Comparison of ENCODE assay signal across 11 cellular contexts in genomic region chr11:128759597-128759996, GRCh38.
DNase-seq lines count a peak whose midpoint lies in the region; ATAC-seq and TF ChIP-seq lines count a peak whose summit lies in the region.
"Had no signal": no experiment of that assay in that cellular context is flagged by ENCODE, and none has a peak within 500 bp of the region (broad histone marks: within the 10 kb centered on the region; RNA-seq: fewer than 3 reads in every experiment).

No MANE protein-coding gene starts in this region.

- H3K4me1 Mint-ChIP-seq in CD14-positive monocyte, result peaks cover 26% of the 10 kb centered on the region

- H3K27me3 ChIP-seq in mesendoderm (ENCODE audit: insufficient read depth, low read length, poor library complexity) (no peaks in the 10 kb centered on the region), gastroesophageal sphincter (no peaks in the 10 kb centered on the region), mammary epithelial cell (ENCODE audit: insufficient read depth, low read length) (no peaks in the 10 kb centered on the region)
- H3K27me3 ChIP-seq: colonic mucosa had no signal

- H3K9me3 ChIP-seq in gastroesophageal sphincter (no peaks in the 10 kb centered on the region), mammary epithelial cell (replicated peaks; ENCODE audit: insufficient read depth, low read length) (no peaks in the 10 kb centered on the region)
- H3K9me3 ChIP-seq: colonic mucosa, left ventricle myocardium inferior had no signal

- H3K4ac ChIP-seq in mesendoderm (ENCODE audit: low read depth, low read length), result no peak overlapping the region

- no CpG with 5 or more reads among the region's 5 CpGs for WGBS in mesendoderm (ENCODE audit: extremely low coverage, insufficient coverage, low lambda C conversion rate)
- 63 to 67% methylated on average over 5 of the region's 5 CpGs for WGBS in gastroesophageal sphincter (ENCODE audit: low coverage in 1 of 2), 2 donors
- 59% methylated on average over 5 of the region's 5 CpGs for WGBS in mammary epithelial cell (ENCODE audit: low coverage, missing lambda C conversion rate)

- intact Hi-C loops in CD14-positive monocyte (cut with micrococcal nuclease), result loop anchor here (5.0 to 10.0 kb wide), 3 partner anchors 107 to 467 kb away; no protein-coding TSS in a partner anchor
- intact Hi-C loops in mammary epithelial cell (cut with micrococcal nuclease), result no loop called here

- no peak for TF ChIP-seq POLR2A in gastroesophageal sphincter (IDR thresholded peaks at IDR 0.05)
- TF ChIP-seq POLR2A in erythroblast (IDR thresholded peaks at IDR 0.05; ENCODE audit: low read length), result no peak

- H3K4me2 ChIP-seq in mesendoderm (ENCODE audit: low read length), result no peak overlapping the region
- no peak overlapping the region for H3K4me2 ChIP-seq in mammary epithelial cell (ENCODE audit: insufficient read depth, low read depth, low read length)

- no peak for ATAC-seq in gastroesophageal sphincter
- ATAC-seq: Panc1 had no signal

- no peak overlapping the region for H3K56ac ChIP-seq in mesendoderm (ENCODE audit: low read length)

- no peak overlapping the region for H2BK15ac ChIP-seq in mesendoderm (replicated peaks; ENCODE audit: low read depth)

- H3K9ac ChIP-seq in mesendoderm (ENCODE audit: low read length) (no peak overlapping the region), mammary epithelial cell (ENCODE audit: insufficient read depth, low read length) (no peak overlapping the region)

- no peak for TF ChIP-seq EP300 in gastroesophageal sphincter (IDR thresholded peaks at IDR 0.05)

- H3K27ac ChIP-seq in mesendoderm (ENCODE audit: low read depth, low read length) (no peak overlapping the region), gastroesophageal sphincter (no peak overlapping the region), mammary epithelial cell (ENCODE audit: insufficient read depth, low read depth, low read length) (no peak overlapping the region)
- H3K27ac ChIP-seq: colonic mucosa, left ventricle myocardium inferior had no signal

- DNase-seq in CD14-positive monocyte (ENCODE audit: low spot score), result no peak
- peak; percentile 85 for DNase-seq in HT1080 (ENCODE audit: low read depth)
- peak; percentile 52 for DNase-seq in astrocyte of the hippocampus (ENCODE audit: low read depth, low spot score)
- DNase-seq in mesendoderm, result peak; percentile 36
- no peak for DNase-seq in erythroblast (lab: John Stamatoyannopoulos, UW)
- DNase-seq in mammary epithelial cell, result no peak
- DNase-seq in NCI-H2107 (lab: John Stamatoyannopoulos, UW), result no peak
- DNase-seq: colonic mucosa, left ventricle myocardium inferior had no signal

- CTCF ChIA-PET in mammary epithelial cell (lab: Charles Lee; ENCODE audit: low non-redundant PET), result no interaction called here

- H3K4me3 ChIP-seq in mesendoderm (ENCODE audit: low read length) (no peak overlapping the region), gastroesophageal sphincter (no peak overlapping the region), mammary epithelial cell (replicated peaks in 1 of 3; ENCODE audit: insufficient read depth in 1 of 3, low read depth in 2 of 3, low read length in 3 of 3) (no peak overlapping the region)
- H3K4me3 ChIP-seq: colonic mucosa, left ventricle myocardium inferior had no signal

- no peak overlapping the region for H2BK5ac ChIP-seq in mesendoderm (ENCODE audit: low read length)

- no peaks in the 10 kb centered on the region for H3K36me3 ChIP-seq in mesendoderm (ENCODE audit: control insufficient read depth, insufficient read depth, low read length)
- H3K36me3 ChIP-seq in gastroesophageal sphincter, result peaks cover 0 to 28% of the 10 kb centered on the region in 2 donors
- no peaks in the 10 kb centered on the region for H3K36me3 ChIP-seq in mammary epithelial cell (ENCODE audit: insufficient read depth, low read length)
- H3K36me3 ChIP-seq: colonic mucosa had no signal

- H3K4me1 ChIP-seq in mesendoderm (ENCODE audit: control insufficient read depth, low read depth, low read length) (no peaks in the 10 kb centered on the region), gastroesophageal sphincter (no peaks in the 10 kb centered on the region), mammary epithelial cell (ENCODE audit: insufficient read depth, low read length) (no peaks in the 10 kb centered on the region)
- H3K4me1 ChIP-seq: colonic mucosa had no signal

- H2AK5ac ChIP-seq in mesendoderm (ENCODE audit: low read length), result no peak overlapping the region

- H2AFZ ChIP-seq in mammary epithelial cell (ENCODE audit: low read depth, low read length), result no peak overlapping the region

- in situ Hi-C loops in mammary epithelial cell (cut with MboI; ENCODE audit: low sequenced_read_pairs in 2 of 2), result no loop called here

- H3K79me1 ChIP-seq in mesendoderm (ENCODE audit: low read length), result no peaks in the 10 kb centered on the region

- no peaks in the 10 kb centered on the region for H4K20me1 ChIP-seq in mammary epithelial cell (ENCODE audit: insufficient read depth, low read length)

- H4K8ac ChIP-seq in mesendoderm (ENCODE audit: low read depth, low read length), result no peak overlapping the region

- H3K36me3 Mint-ChIP-seq in CD14-positive monocyte, result peaks cover 68 to 80% of the 10 kb centered on the region in 2 donors

- H3K9me3 Mint-ChIP-seq in CD14-positive monocyte, result no peaks in the 10 kb centered on the region

- no peak overlapping the region for H3K18ac ChIP-seq in mesendoderm (ENCODE audit: low read length)

- no peak overlapping the region for H3K23ac ChIP-seq in mesendoderm (ENCODE audit: low read length)

- TF ChIP-seq CTCF in CD14-positive monocyte (IDR thresholded peaks at IDR 0.05) (no peak), gastroesophageal sphincter (IDR thresholded peaks at IDR 0.05) (no peak), mammary epithelial cell (conservative IDR thresholded peaks at IDR 0.05 in 1 of 2, IDR thresholded peaks at IDR 0.05 in 1 of 2; ENCODE audit: extremely low read depth in 1 of 2, insufficient read depth in 1 of 2, low read depth in 1 of 2, low read length in 2 of 2) (no peak)

- no peaks in the 10 kb centered on the region for H3K27me3 Mint-ChIP-seq in CD14-positive monocyte (ENCODE audit: low read depth in 3 of 3)

- H3K79me2 ChIP-seq in mesendoderm (ENCODE audit: control insufficient read depth, insufficient read depth, low read length) (no peaks in the 10 kb centered on the region), mammary epithelial cell (ENCODE audit: insufficient read depth, low read length) (no peaks in the 10 kb centered on the region)

- dilution Hi-C loops in mammary epithelial cell (cut with HindIII; ENCODE audit: low sequenced_read_pairs), result no loop called here

- H4K5ac ChIP-seq in mesendoderm (ENCODE audit: low read length), result no peak overlapping the region

- H3K4me3 Mint-ChIP-seq in CD14-positive monocyte, result no peak overlapping the region

- H2BK120ac ChIP-seq in mesendoderm (ENCODE audit: low read depth, low read length), result no peak overlapping the region

- BruUV-seq in mammary epithelial cell (replicated peaks; lab: Mats Ljungman, UMichigan), result no TSS peak

- peak overlapping the region in 5 of 7 donors; percentile 2 to 75 (median 27) for H3K27ac Mint-ChIP-seq in CD14-positive monocyte

Comparison
In these comparisons a context has a peak if more than half of its experiments do, and no peak if none do; other contexts are left out.
1. DNase-seq: peak in HT1080 (single experiment), astrocyte of the hippocampus (single experiment) and mesendoderm (single experiment); none in CD14-positive monocyte (single experiment), erythroblast (0 of 2), mammary epithelial cell (single experiment) and NCI-H2107 (single experiment).